In genomic region chr4:20318899-20319291, GRCh38 we compare ENCODE assay signal across 1 cellular context.
TF ChIP-seq lines count a peak whose summit lies in the region.

No MANE protein-coding gene starts in this region.

TF ChIP-seq in HEK293, 187 proteins besides CTCF, POLR2A, EP300 and RAD21 (continued from another document):
- TF ChIP-seq PRDM6 (tag by site-specific recombination; IDR thresholded peaks at IDR 0.05) (peak; percentile 83), ZNF280C (tag by site-specific recombination; IDR thresholded peaks at IDR 0.05) (no peak), ZNF174 (tag by site-specific recombination; IDR thresholded peaks at IDR 0.05) (no peak), ZNF366 (tag by site-specific recombination; conservative IDR thresholded peaks at IDR 0.05) (0 out of 2 replicates have a peak, but pooled peaks have one; percentile 20), ZNF202 (tag by site-specific recombination; IDR thresholded peaks at IDR 0.05; ENCODE audit: borderline replicate concordance) (no peak), ZNF138 (tag by site-specific recombination; IDR thresholded peaks at IDR 0.05; ENCODE audit: borderline replicate concordance) (no peak), ZNF692 (tag by site-specific recombination; IDR thresholded peaks at IDR 0.05) (peak; percentile 30; the same call in 1 of the 2 replicates), ZNF843 (tag by site-specific recombination; IDR thresholded peaks at IDR 0.05) (peak; percentile 68), ZNF501 (tag by site-specific recombination; IDR thresholded peaks at IDR 0.05) (no peak), IKZF3 (tag by site-specific recombination; IDR thresholded peaks at IDR 0.05) (peak; percentile 54), ZNF571 (tag by site-specific recombination; IDR thresholded peaks at IDR 0.05) (no peak), OSR2 (tag by site-specific recombination; IDR thresholded peaks at IDR 0.05) (peak; percentile 36; the same call in 1 of the 2 replicates), ZNF19 (tag by site-specific recombination; IDR thresholded peaks at IDR 0.05; ENCODE audit: low read depth) (no peak), TCF7L2 (IDR thresholded peaks at IDR 0.05; ENCODE audit: borderline replicate concordance, low read depth, low read length) (peak; percentile 52; the same call in 1 of the 2 replicates), FEZF1 (tag by site-specific recombination; IDR thresholded peaks at IDR 0.05) (peak; percentile 65)
